In genomic region chr1:225700164-225700740, GRCh38 we compare ENCODE assay signal across 9 cellular contexts. TPM values are rescaled to one million over a fixed set of nuclear protein-coding genes. Genes with fewer than 3 reads are reported as not detected.
DNase-seq lines count a peak whose midpoint lies in the region; ATAC-seq and TF ChIP-seq lines count a peak whose summit lies in the region.
"Had no signal": no experiment of that assay in that cellular context is flagged by ENCODE, and none has a peak within 500 bp of the region (broad histone marks: within the 10 kb centered on the region; RNA-seq: fewer than 3 reads in every experiment).

No MANE protein-coding gene starts in this region.

- H3K27me3 ChIP-seq in Caco-2 (replicated peaks; ENCODE audit: control insufficient read depth, insufficient read depth, low read length) (no peaks in the 10 kb centered on the region), ectodermal cell (ENCODE audit: control insufficient read depth, insufficient read depth, low read length, poor library complexity, severe bottlenecking) (no peaks in the 10 kb centered on the region), neuronal stem cell (ENCODE audit: control insufficient read depth in 3 of 3, insufficient read depth in 3 of 3, low read depth in 1 of 3, low read length in 3 of 3) (no peaks in the 10 kb centered on the region), ovary (no peaks in the 10 kb centered on the region), Peyer's patch (no peaks in the 10 kb centered on the region)

- no peaks in the 10 kb centered on the region for H3K27me3 Mint-ChIP-seq in Caco-2 (ENCODE audit: insufficient read depth, unreplicated experiment)

- H3K4me3 Mint-ChIP-seq in Caco-2 (ENCODE audit: unreplicated experiment) = no peak overlapping the region

- peak overlapping the region; percentile 59 for H2AFZ ChIP-seq in neuronal stem cell (ENCODE audit: low read length)

- no peak overlapping the region for H2BK120ac ChIP-seq in neuronal stem cell (ENCODE audit: low read depth, low read length)

- CTCF ChIA-PET in Caco-2 (lab: Charles Lee) = interaction anchor here (0.6 kb wide), 1 partner anchor 46 kb away, joined by 4 read pairs; no protein-coding TSS in a partner anchor

- H3K4me2 ChIP-seq in neuronal stem cell (ENCODE audit: insufficient read depth, low read length, poor library complexity, severe bottlenecking) = no peak overlapping the region

- ATAC-seq in GM18909 (IDR thresholded peaks at IDR 0.05; ENCODE audit: poor library complexity, unreplicated experiment) = no peak
- ATAC-seq in GM19035 (IDR thresholded peaks at IDR 0.05; ENCODE audit: unreplicated experiment) = no peak

- no peak for TF ChIP-seq POLR2A in ovary (IDR thresholded peaks at IDR 0.05)
- no peak for TF ChIP-seq POLR2A in Peyer's patch (IDR thresholded peaks at IDR 0.05)

- no peak overlapping the region for H2BK5ac ChIP-seq in neuronal stem cell (ENCODE audit: low read length)

- H3K9me3 Mint-ChIP-seq in Caco-2 (ENCODE audit: unreplicated experiment) = peaks cover 5% of the 10 kb centered on the region

- TF ChIP-seq EP300 in ovary (IDR thresholded peaks at IDR 0.05) = no peak

- H3K4ac ChIP-seq in neuronal stem cell (ENCODE audit: low read length) = no peak overlapping the region

- H4K8ac ChIP-seq in neuronal stem cell (ENCODE audit: low read depth, low read length) = no peak overlapping the region

- H3K9me3 ChIP-seq in Caco-2 = no peaks in the 10 kb centered on the region
- no peaks in the 10 kb centered on the region for H3K9me3 ChIP-seq in ectodermal cell (ENCODE audit: control insufficient read depth, low read length)
- no peaks in the 10 kb centered on the region for H3K9me3 ChIP-seq in neuronal stem cell (replicated peaks in 1 of 2; ENCODE audit: control insufficient read depth in 2 of 2, insufficient read depth in 1 of 2, low read depth in 1 of 2, low read length in 2 of 2)
- no peaks in the 10 kb centered on the region for H3K9me3 ChIP-seq in ovary
- no peaks in the 10 kb centered on the region for H3K9me3 ChIP-seq in Peyer's patch

- H3K14ac ChIP-seq in neuronal stem cell (ENCODE audit: low read length) = no peak overlapping the region

- H2BK12ac ChIP-seq in neuronal stem cell (ENCODE audit: low read length) = no peak overlapping the region

- H3K4me3 ChIP-seq in Caco-2 (ENCODE audit: low read depth, low read length) = no peak overlapping the region
- no peak overlapping the region for H3K4me3 ChIP-seq in ectodermal cell (ENCODE audit: insufficient read depth, low read depth, low read length)
- H3K4me3 ChIP-seq in neuronal stem cell (ENCODE audit: low read length in 2 of 2) = no peak overlapping the region
- H3K4me3 ChIP-seq in ovary = no peak overlapping the region
- H3K4me3 ChIP-seq in Peyer's patch = no peak overlapping the region

- TF ChIP-seq CTCF in Caco-2 (IDR thresholded peaks at IDR 0.05; ENCODE audit: insufficient read depth in 1 of 2, low read depth in 1 of 2, low read length in 1 of 2, severe bottlenecking in 1 of 2, unreplicated experiment in 1 of 2) (no peak), ovary (IDR thresholded peaks at IDR 0.05) (no peak), Peyer's patch (IDR thresholded peaks at IDR 0.05) (no peak)

- H3K27ac ChIP-seq in ectodermal cell (ENCODE audit: insufficient read depth, low read depth, low read length, poor library complexity, severe bottlenecking) = peak overlapping the region; percentile 70
- H3K27ac ChIP-seq in neuronal stem cell (replicated peaks; ENCODE audit: low read length) = no peak overlapping the region
- no peak overlapping the region for H3K27ac ChIP-seq in ovary
- H3K27ac ChIP-seq in Peyer's patch = peak overlapping the region in 2 of 4 donors; percentile 3 to 7

- H3K36me3 ChIP-seq in Caco-2 (ENCODE audit: control insufficient read depth, insufficient read depth, low read length) = no peaks in the 10 kb centered on the region
- H3K36me3 ChIP-seq in ectodermal cell (ENCODE audit: control insufficient read depth, insufficient read depth, low read length) = no peaks in the 10 kb centered on the region
- no peaks in the 10 kb centered on the region for H3K36me3 ChIP-seq in neuronal stem cell (replicated peaks in 1 of 2; ENCODE audit: control insufficient read depth in 2 of 2, insufficient read depth in 2 of 2, low read length in 2 of 2)
- H3K36me3 ChIP-seq in ovary = no peaks in the 10 kb centered on the region
- H3K36me3 ChIP-seq in Peyer's patch = no peaks in the 10 kb centered on the region

- H3K27ac Mint-ChIP-seq in Caco-2 (ENCODE audit: unreplicated experiment) = peak overlapping the region; percentile 23

- H3K79me1 ChIP-seq in neuronal stem cell (ENCODE audit: low read depth, low read length) = no peaks in the 10 kb centered on the region

- H2BK15ac ChIP-seq in neuronal stem cell (ENCODE audit: low read length) = no peak overlapping the region

- no peak overlapping the region for H4K91ac ChIP-seq in neuronal stem cell (ENCODE audit: low read depth, low read length, poor library complexity)

- BruUV-seq in Caco-2 (replicated peaks; lab: Mats Ljungman, UMichigan) = no TSS peak

- no peak overlapping the region for H3K9ac ChIP-seq in neuronal stem cell (ENCODE audit: low read depth, low read length, poor library complexity)

- peak overlapping the region; percentile 76 for H3K18ac ChIP-seq in neuronal stem cell (ENCODE audit: low read length)

- 77 to 78% methylated on average over 12 to 14 of the region's 14 CpGs for WGBS in ectodermal cell, 2 experiments
- WGBS in neuronal stem cell (ENCODE audit: extremely low coverage in 2 of 2, insufficient read length in 2 of 2, insufficient replicate concordance in 1 of 2), 2 donors = no CpG with 5 or more reads among the region's 14 CpGs
- WGBS in ovary, 3 donors = 64 to 86% (median 80%) methylated on average over 14 of the region's 14 CpGs

- no peaks in the 10 kb centered on the region for H3K36me3 Mint-ChIP-seq in Caco-2 (ENCODE audit: insufficient read depth, unreplicated experiment)

- H3K23ac ChIP-seq in neuronal stem cell (ENCODE audit: low read depth, low read length, poor library complexity) = no peak overlapping the region

- H3K4me1 ChIP-seq in Caco-2 (peaks cover 12% of the 10 kb centered on the region; the same call in 1 of the 2 replicates), ectodermal cell (ENCODE audit: control insufficient read depth, insufficient read depth, low read length) (peaks cover 32% of the 10 kb centered on the region), neuronal stem cell (ENCODE audit: control insufficient read depth in 2 of 2, insufficient read depth in 1 of 2, low read depth in 1 of 2, low read length in 2 of 2) (peaks cover 6 to 7% of the 10 kb centered on the region in 2 donors), ovary (ENCODE audit: insufficient read depth) (peaks cover 3% of the 10 kb centered on the region), Peyer's patch (peaks cover 0 to 1% (median 0%) of the 10 kb centered on the region in 4 donors)

- H3K4me1 Mint-ChIP-seq in Caco-2 (ENCODE audit: low read depth, unreplicated experiment) = peaks cover 12% of the 10 kb centered on the region

- intact Hi-C loops in Caco-2 (cut with micrococcal nuclease; ENCODE audit: unreplicated experiment) = loop anchor here (5.0 kb wide), 1 partner anchor 62 kb away; no protein-coding TSS in a partner anchor
- intact Hi-C loops in ovary (cut with DNase I) = no loop called here

- DNase-seq in Caco-2 (peak; percentile 40 to 45), NCI-H460 (ENCODE audit: extremely low read depth, low read depth) (peak; percentile 96), neuronal stem cell (ENCODE audit: low spot score) (no peak), ovary (no peak), Peyer's patch (no peak)
- DNase-seq: NCI-H1105 had no signal

- no peak overlapping the region for H2AK5ac ChIP-seq in neuronal stem cell (ENCODE audit: low read depth, low read length)

- POLR2A ChIA-PET in Caco-2 (lab: Charles Lee) = no interaction called here

RNA-seq across cellular contexts. Expression of gene ENAH, which starts 47.3 kb away (rescaled TPM):
- total RNA-seq in Caco-2 (2022) = 78.0 and 80.0 TPM in 2 replicates
- total RNA-seq in NCI-H460 (2014; rRNA removed; shearing (Covaris generic)) = 126 and 130 TPM in 2 replicates
- 63.2 and 73.9 TPM in 2 replicates for polyA plus RNA-seq in NCI-H460 (2014; cell fraction: nucleus; rRNA removed)
- polyA plus RNA-seq in ectodermal cell (2013, experiment 1 of 4) = 215 TPM
- polyA plus RNA-seq in ectodermal cell (2013, experiment 2 of 4) = 231 TPM
- 157 TPM for polyA plus RNA-seq in ectodermal cell (2013, experiment 3 of 4)
- polyA plus RNA-seq in ectodermal cell (2013, experiment 4 of 4) = 171 TPM
- polyA plus RNA-seq in neuronal stem cell (2013, experiment 1 of 2) = 187 TPM
- polyA plus RNA-seq in neuronal stem cell (2013, experiment 2 of 2) = 187 TPM
- 100 to 1,000 TPM in 1 of 7 donors, 10 to 100 TPM in 6; 33.4 to 112 (median 88.6) TPM for total RNA-seq in ovary
- polyA plus RNA-seq in ovary = 100 to 1,000 TPM in 1 of 2 donors, 10 to 100 TPM in 1; 40.1 to 137 TPM
- 10 to 100 TPM in 3 of 4 donors, 1 to 10 TPM in 1; 7.6 to 51.2 (median 16.5) TPM for total RNA-seq in Peyer's patch

Comparison
In these comparisons a context has a peak if more than half of its experiments do, and no peak if none do; other contexts are left out.
1. DNase-seq: peak in Caco-2 (2 of 2) and NCI-H460 (single experiment); none in neuronal stem cell (single experiment), ovary (0 of 5) and Peyer's patch (0 of 3).